In the genomic region with DNA sequence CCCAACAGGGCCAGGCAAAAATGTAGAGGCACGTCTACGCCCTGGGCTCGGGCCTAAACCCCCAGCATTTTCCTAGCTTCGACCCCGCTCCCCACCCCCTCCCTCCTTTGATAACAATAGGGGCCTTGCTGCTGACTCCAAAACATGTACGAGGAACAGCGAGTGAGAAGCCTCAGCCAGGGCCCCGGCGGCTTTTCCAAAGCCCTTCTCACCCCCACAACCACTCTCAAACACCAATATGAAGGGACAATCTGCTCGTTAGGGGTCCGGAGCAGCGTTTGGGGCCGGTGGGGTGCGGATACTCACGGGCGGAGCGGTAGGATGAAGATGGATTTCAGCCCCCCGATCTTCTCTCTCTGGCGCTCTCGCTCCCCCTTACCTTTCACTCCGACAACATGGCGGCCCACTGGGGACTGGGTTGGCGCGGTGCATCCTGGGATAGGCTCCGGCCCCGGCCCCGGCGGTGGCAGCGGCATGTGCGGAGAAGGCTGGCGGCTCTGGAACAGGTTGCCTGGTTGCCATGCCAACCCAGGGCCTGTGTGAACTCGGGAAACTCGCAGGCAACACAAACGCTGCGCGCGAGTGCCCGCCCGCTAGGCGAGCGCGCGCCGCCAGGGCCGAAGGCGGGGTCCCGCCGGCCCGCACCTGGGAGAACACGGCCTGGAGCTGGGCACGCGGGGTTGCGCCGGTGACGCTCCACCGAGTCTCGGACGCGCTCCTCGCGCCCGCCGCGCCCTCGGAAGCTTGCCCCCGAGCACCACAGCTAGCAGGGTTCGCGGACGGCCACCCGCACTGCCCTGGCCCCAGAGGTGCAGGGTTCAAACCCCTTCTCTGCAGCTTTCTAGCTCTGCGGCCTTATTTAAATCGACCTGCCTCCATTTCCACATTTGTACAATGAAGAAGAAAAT, we compare ENCODE assay signal across 1 cellular context.
TF ChIP-seq lines count a peak whose summit lies in the region.

PUM1 (minus strand) TSS at position 408 of the 908 bp plus-strand sequence. CDS start 6,151 bp downstream, outside the sequence.

TF ChIP-seq in H1, 55 proteins besides CTCF, POLR2A, EP300 and RAD21 (continued from another document):
- TF ChIP-seq YY1 (IDR thresholded peaks at IDR 0.05; ENCODE audit: low read depth, low read length) = peak; percentile 96
- no peak for TF ChIP-seq SRF (IDR thresholded peaks at IDR 0.05; ENCODE audit: low read depth, low read length)
TF ChIP-seq in H1: peak in this region for 20.
